In the genomic region with DNA sequence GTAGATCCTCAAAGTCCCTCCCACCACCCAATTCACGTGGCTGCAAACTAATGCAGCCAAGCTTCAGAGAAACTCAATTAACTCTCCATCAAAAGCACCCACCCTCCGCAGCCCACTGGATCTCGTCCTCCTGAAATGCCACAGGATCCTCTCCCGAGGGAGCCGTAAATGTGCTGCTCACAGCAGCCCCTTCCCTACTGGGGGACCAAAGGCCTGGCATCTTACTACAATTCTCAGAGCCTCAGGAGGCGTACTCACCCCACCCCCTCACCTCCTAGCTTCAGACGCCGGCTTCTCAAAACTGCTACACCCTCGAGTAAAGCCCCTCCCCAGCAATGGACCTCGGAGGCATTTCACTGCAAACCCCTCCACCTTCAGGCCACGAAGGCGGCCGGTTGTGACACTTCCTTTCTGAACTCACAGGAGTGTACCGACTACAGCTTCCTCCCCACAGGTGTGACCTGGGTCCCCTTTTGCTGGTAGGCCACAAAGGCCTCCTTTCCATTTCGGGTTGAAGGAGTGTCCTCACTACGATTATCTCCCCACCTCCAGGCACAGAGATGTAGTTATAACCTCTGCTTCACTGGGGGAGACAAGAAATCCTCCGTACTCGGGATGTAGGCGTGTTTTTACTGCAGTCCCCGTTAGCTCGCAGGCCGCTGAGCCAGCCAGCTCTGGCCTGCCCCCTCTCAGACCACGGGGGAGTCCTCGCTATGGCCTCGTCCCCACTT, we compare ENCODE assay signal across 8 cellular contexts. TPM values are rescaled to one million over a fixed set of nuclear protein-coding genes. Genes with fewer than 3 reads are reported as not detected.
DNase-seq lines count a peak whose midpoint lies in the region; ATAC-seq and TF ChIP-seq lines count a peak whose summit lies in the region.

No MANE protein-coding gene starts in this region.

- 0% methylated on average over 15 to 25 of the region's 25 CpGs for WGBS in adrenal gland, 4 donors

- peak overlapping the region; percentile 93 for H3K9ac ChIP-seq in skeletal muscle satellite cell (ENCODE audit: low read depth, low read length)

- peak; percentile 26 for ATAC-seq in GM21529 (IDR thresholded peaks at IDR 0.05; ENCODE audit: unreplicated experiment)

- H3K27me3 ChIP-seq in DOHH2 (ENCODE audit: control insufficient read depth, low read length) (no peaks in the 10 kb centered on the region), adrenal gland (no peaks in the 10 kb centered on the region), skeletal muscle satellite cell (ENCODE audit: control insufficient read depth, insufficient read depth, low read length) (no peaks in the 10 kb centered on the region)

- H3K9me2 ChIP-seq in DOHH2 (replicated peaks; ENCODE audit: control insufficient read depth, low read length): no peaks in the 10 kb centered on the region

- no peaks in the 10 kb centered on the region for H3K9me3 ChIP-seq in DOHH2 (ENCODE audit: control insufficient read depth, insufficient read depth, low read length)
- H3K9me3 ChIP-seq in adrenal gland (replicated peaks in 1 of 3): no peaks in the 10 kb centered on the region
- no peaks in the 10 kb centered on the region for H3K9me3 ChIP-seq in skeletal muscle satellite cell (replicated peaks; ENCODE audit: low read length)

- H3K79me2 ChIP-seq in DOHH2 (ENCODE audit: control insufficient read depth, low read length): peaks cover 62% of the 10 kb centered on the region

- no peak for TF ChIP-seq RAD21 in Ishikawa (IDR thresholded peaks at IDR 0.05; ENCODE audit: low read depth)

- H3K27ac ChIP-seq in DOHH2 (ENCODE audit: low read depth, low read length) (peak overlapping the region; percentile 66), adrenal gland (peak overlapping the region; percentile 92 to 99 (median 97))

- peaks cover 42% of the 10 kb centered on the region for H4K20me1 ChIP-seq in DOHH2 (ENCODE audit: control insufficient read depth, insufficient read depth, low read depth, low read length)

- H3K4me2 ChIP-seq in DOHH2 (ENCODE audit: low read length): peak overlapping the region; percentile 99
- H3K4me2 ChIP-seq in skeletal muscle satellite cell (ENCODE audit: low read length): peak overlapping the region; percentile 99

- peaks cover 12% of the 10 kb centered on the region; the same call in 1 of the 2 replicates for H3F3A ChIP-seq in DOHH2 (ENCODE audit: control insufficient read depth, insufficient read depth)

- peak; percentile 56 for DNase-seq in T follicular helper cell (ENCODE audit: low read depth)
- peak; percentile 33 to 70 (median 50) for DNase-seq in adrenal gland
- DNase-seq in hepatic stellate cell (ENCODE audit: low spot score): peak; percentile 27
- DNase-seq in mesenteric fat pad (ENCODE audit: low spot score): no peak

- H3K36me3 ChIP-seq in DOHH2 (ENCODE audit: control insufficient read depth, low read length) (peaks cover 53% of the 10 kb centered on the region), adrenal gland (replicated peaks in 1 of 2) (peaks cover 0 to under 1% of the 10 kb centered on the region in 2 donors), skeletal muscle satellite cell (ENCODE audit: insufficient read depth, low read length) (peaks cover 4% of the 10 kb centered on the region)

- intact Hi-C loops in adrenal gland (cut with DNase I): loop anchor here in 1 of 2 donors (5.0 to 10.0 kb wide), 2 partner anchors 47 to 199 kb away; partner anchors contain the start of gene SPAG4

- TF ChIP-seq POLR2A in adrenal gland (IDR thresholded peaks at IDR 0.05): no peak

- TF ChIP-seq EP300 in Ishikawa (IDR thresholded peaks at IDR 0.05; ENCODE audit: borderline replicate concordance): no peak

- TF ChIP-seq CTCF in DOHH2 (IDR thresholded peaks at IDR 0.05; ENCODE audit: low read depth, low read length, poor library complexity, severe bottlenecking) (no peak), adrenal gland (IDR thresholded peaks at IDR 0.05) (no peak)

- peak overlapping the region; percentile 78 for H3K4me3 ChIP-seq in DOHH2 (ENCODE audit: low read length)
- H3K4me3 ChIP-seq in adrenal gland: peak overlapping the region; percentile 18 to 85 (median 70)
- peak overlapping the region; percentile 89 for H3K4me3 ChIP-seq in skeletal muscle satellite cell (ENCODE audit: low read length)

- peaks cover 51% of the 10 kb centered on the region for H3K4me1 ChIP-seq in DOHH2 (ENCODE audit: control insufficient read depth, low read length)
- H3K4me1 ChIP-seq in adrenal gland (replicated peaks in 1 of 2): peaks cover 12 to 43% of the 10 kb centered on the region in 2 donors
- peaks cover 31% of the 10 kb centered on the region for H3K4me1 ChIP-seq in skeletal muscle satellite cell (ENCODE audit: control insufficient read depth, insufficient read depth, low read length)

TF ChIP-seq in Ishikawa, 13 proteins besides CTCF, POLR2A, EP300 and RAD21:
- TF ChIP-seq MAX (IDR thresholded peaks at IDR 0.05): 0 out of 2 replicates have a peak, but pooled peaks have one; percentile 44
- TF ChIP-seq ZBTB7A (IDR thresholded peaks at IDR 0.05; ENCODE audit: low read depth): no peak
TF ChIP-seq in Ishikawa: peak in this region for 1.

RNA-seq across cellular contexts. Expression of gene CPNE1, which starts 0.7 kb away (rescaled TPM):
- total RNA-seq in adrenal gland: 100 to 1,000 TPM in 6 of 8 donors, 10 to 100 TPM in 2; 66.8 to 233 (median 133) TPM
- polyA plus RNA-seq in adrenal gland: 100 to 1,000 TPM in 2 of 3 donors, 10 to 100 TPM in 1; 63.9 to 464 (median 428) TPM
- 104 and 109 TPM in 2 replicates for total RNA-seq in skeletal muscle satellite cell (2012; rRNA removed)
- 126 TPM for total RNA-seq in mesenteric fat pad

RNA-seq across cellular contexts. Expression of gene RBM12, which starts 0.7 kb away (rescaled TPM):
- total RNA-seq in adrenal gland (10 to 100 TPM; 18.9 to 98.6 (median 51.7) TPM), mesenteric fat pad (73.4 TPM)
- polyA plus RNA-seq in adrenal gland: 10 to 100 TPM in 2 of 3 donors, 1 to 10 TPM in 1; 7.7 to 93.5 (median 13.1) TPM
- total RNA-seq in skeletal muscle satellite cell (2012; rRNA removed): 43.9 and 49.4 TPM in 2 replicates

RNA-seq across cellular contexts. Expression of gene NFS1, which starts 35.2 kb away (rescaled TPM):
- total RNA-seq in adrenal gland: 100 to 1,000 TPM in 5 of 8 donors, 10 to 100 TPM in 3; 40.1 to 129 (median 113) TPM
- polyA plus RNA-seq in adrenal gland: 10 to 100 TPM; 60.3 to 97.1 (median 73.1) TPM
- total RNA-seq in skeletal muscle satellite cell (2012; rRNA removed): 20.5 and 32.2 TPM in 2 replicates
- 23.5 TPM for total RNA-seq in mesenteric fat pad

RNA-seq across cellular contexts. Expression of gene ROMO1, which starts 35.2 kb away (rescaled TPM):
- total RNA-seq in adrenal gland (100 to 1,000 TPM; 154 to 477 (median 235) TPM), mesenteric fat pad (141 TPM)
- 1,000 to 10,000 TPM in 1 of 3 donors, 100 to 1,000 TPM in 1, 10 to 100 TPM in 1; 50.1 to 1,321 (median 664) TPM for polyA plus RNA-seq in adrenal gland
- total RNA-seq in skeletal muscle satellite cell (2012; rRNA removed): 171 and 228 TPM in 2 replicates

RNA-seq across cellular contexts. Expression of gene SPAG4, which starts 48.3 kb away (rescaled TPM):
- total RNA-seq in adrenal gland: 10 to 100 TPM in 5 of 8 donors, 1 to 10 TPM in 3; 5.1 to 32.0 (median 12.9) TPM
- polyA plus RNA-seq in adrenal gland: 10 to 100 TPM in 2 of 3 donors, 1 to 10 TPM in 1; 2.7 to 15.4 (median 12.5) TPM
- 12.0 and 13.4 TPM in 2 replicates for total RNA-seq in skeletal muscle satellite cell (2012; rRNA removed)
- total RNA-seq in mesenteric fat pad: 2.2 TPM
